ENCODE assay signal across 18 cellular contexts in the genomic region with DNA sequence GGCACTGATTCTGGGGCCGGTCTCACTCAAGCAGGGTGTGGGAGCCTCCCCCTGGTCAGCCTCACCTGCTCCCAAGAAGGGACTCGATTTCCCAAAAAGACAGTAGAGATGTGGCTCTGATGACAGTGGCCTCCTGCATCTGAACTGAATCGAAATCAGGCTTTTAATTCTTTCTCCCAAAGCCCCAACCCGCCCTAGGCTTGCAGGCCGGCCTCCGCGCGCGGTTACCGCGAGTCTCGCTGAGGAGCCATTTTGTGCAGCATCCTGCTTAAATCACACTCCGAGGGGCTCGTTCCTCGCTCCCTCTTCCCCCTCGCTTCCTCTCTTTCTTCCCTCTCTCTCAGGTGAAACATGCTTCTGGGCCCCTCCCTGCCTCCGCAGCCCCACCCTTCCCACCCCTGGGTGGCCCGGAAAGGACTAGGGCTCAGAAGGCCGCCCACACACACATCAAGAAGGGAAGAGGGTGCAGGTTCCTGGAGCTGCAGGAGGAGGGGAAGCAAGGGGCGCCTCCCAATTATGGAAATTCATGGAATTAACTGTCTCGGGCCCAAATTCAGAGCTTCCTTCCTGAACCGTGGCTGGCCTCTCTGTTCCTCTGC.
"Had no signal": no experiment of that assay in that cellular context is flagged by ENCODE, and none has a peak within 500 bp of the region (broad histone marks: within the 10 kb centered on the region; RNA-seq: fewer than 3 reads in every experiment).

No MANE protein-coding gene starts in this region.

- H3K4me3 ChIP-seq: esophagus muscularis mucosa, gastrocnemius medialis, ovary, right atrium auricular region, sigmoid colon, skin epidermis, stomach had no signal

- DNase-seq: cortex of kidney; effector memory CD4-positive, alpha-beta T cell; gastrocnemius medialis; left colon; mesendoderm; naive B cell; ovary; sigmoid colon; stimulated activated CD4-positive, alpha-beta T cell treated with anti-CD3 and anti-CD28 coated beads, Interleukin-2, amount 100 ng/mL, for 24 hours; stimulated activated CD4-positive, alpha-beta T cell treated with anti-CD3 and anti-CD28 coated beads, Interleukin-4, amount 100 ng/mL, for 4 hours; stimulated activated naive CD4-positive, alpha-beta T cell; stomach; trophoblast cell had no signal

- H3K27ac Mint-ChIP-seq: nephron had no signal

- H3K27me3 ChIP-seq: ovary had no signal

- H3K9me3 ChIP-seq: esophagus muscularis mucosa, gastrocnemius medialis, ovary, right atrium auricular region, sigmoid colon, stomach had no signal

- H3K27ac ChIP-seq: epithelial cell of prostate, esophagus muscularis mucosa, gastrocnemius medialis, ovary, right atrium auricular region, sigmoid colon, skin epidermis, stomach had no signal

- ATAC-seq: gastrocnemius medialis, left colon had no signal

- H3K36me3 ChIP-seq: esophagus muscularis mucosa, gastrocnemius medialis, ovary, right atrium auricular region, sigmoid colon, stomach had no signal
